In the genomic region with DNA sequence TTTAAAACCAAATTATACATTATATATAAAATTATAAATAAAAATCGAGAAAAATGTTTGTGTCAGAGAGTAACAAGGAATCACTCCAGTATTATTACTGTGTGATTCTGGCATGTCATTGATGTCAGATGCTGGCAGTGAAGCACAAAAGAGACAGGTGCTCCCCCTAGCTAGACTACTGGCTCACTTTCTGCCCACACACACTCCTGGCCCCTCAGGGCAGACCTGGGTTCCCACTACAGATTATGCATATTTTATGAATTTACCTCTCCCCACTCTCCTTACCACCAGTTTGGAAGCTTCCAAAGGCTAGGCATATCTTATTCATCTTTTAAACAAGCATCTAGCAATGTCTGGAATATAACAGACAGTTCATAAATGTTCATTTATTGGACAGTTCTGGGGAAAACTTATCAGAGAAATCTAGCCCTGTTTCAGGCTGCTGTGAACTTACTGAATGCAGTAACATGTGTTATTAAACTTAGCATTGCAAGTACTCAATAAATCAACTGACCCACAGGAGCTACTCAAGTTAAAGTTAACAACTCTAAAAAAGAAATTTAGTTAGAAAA, we compare ENCODE assay signal across 1 cellular context.
TF ChIP-seq lines count a peak whose summit lies in the region.

No MANE protein-coding gene starts in this region.

TF ChIP-seq in HepG2, 621 proteins besides CTCF, POLR2A, EP300 and RAD21:
- TF ChIP-seq ZNF841 (CRISPR knock-in tag; IDR thresholded peaks at IDR 0.05; ENCODE audit: borderline replicate concordance) = no peak
- 0 out of 2 replicates have a peak, but pooled peaks have one; percentile 14 for TF ChIP-seq STAG1 (CRISPR knock-in tag; IDR thresholded peaks at IDR 0.05)
- TF ChIP-seq, protein P1, sequence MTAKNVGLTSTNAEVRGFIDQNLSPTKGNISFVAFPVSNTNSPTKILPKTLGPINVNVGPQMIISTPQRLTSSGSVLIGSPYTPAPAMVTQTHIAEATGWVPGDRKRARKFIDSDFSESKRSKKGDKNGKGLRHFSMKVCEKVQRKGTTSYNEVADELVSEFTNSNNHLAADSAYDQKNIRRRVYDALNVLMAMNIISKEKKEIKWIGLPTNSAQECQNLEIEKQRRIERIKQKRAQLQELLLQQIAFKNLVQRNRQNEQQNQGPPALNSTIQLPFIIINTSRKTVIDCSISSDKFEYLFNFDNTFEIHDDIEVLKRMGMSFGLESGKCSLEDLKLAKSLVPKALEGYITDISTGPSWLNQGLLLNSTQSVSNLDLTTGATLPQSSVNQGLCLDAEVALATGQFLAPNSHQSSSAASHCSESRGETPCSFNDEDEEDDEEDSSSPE (CRISPR knock-in tag; IDR thresholded peaks at IDR 0.05) = no peak
- TF ChIP-seq AHR (CRISPR knock-in tag; IDR thresholded peaks at IDR 0.05) = no peak
TF ChIP-seq in HepG2: peak in this region for 1.
